2 cellular contexts compared by ENCODE assay signal in genomic region chr20:3162080-3162611, GRCh38.
TF ChIP-seq lines count a peak whose summit lies in the region.

No MANE protein-coding gene starts in this region.

TF ChIP-seq in SK-N-SH, 30 proteins besides CTCF, POLR2A, EP300 and RAD21 (continued from another document):
- no peak for TF ChIP-seq USF2 (IDR thresholded peaks at IDR 0.05; ENCODE audit: borderline replicate concordance, low read depth, low read length)
- no peak for TF ChIP-seq RXRA (IDR thresholded peaks at IDR 0.05; ENCODE audit: borderline replicate concordance, low read depth)
- TF ChIP-seq GATA2 (CRISPR knock-in tag; IDR thresholded peaks at IDR 0.05): no peak
- no peak for TF ChIP-seq POLR2AphosphoS5 (IDR thresholded peaks at IDR 0.05; ENCODE audit: low read depth, low read length)
- TF ChIP-seq TEAD4 (IDR thresholded peaks at IDR 0.05; ENCODE audit: borderline replicate concordance, insufficient read depth): no peak
- no peak for TF ChIP-seq USF1 (IDR thresholded peaks at IDR 0.05; ENCODE audit: borderline replicate concordance, low read depth)
- TF ChIP-seq GABPA (IDR thresholded peaks at IDR 0.05; ENCODE audit: low read depth): no peak
- no peak for TF ChIP-seq FOXM1 (IDR thresholded peaks at IDR 0.05; ENCODE audit: low read depth)
- no peak for TF ChIP-seq YY1 (IDR thresholded peaks at IDR 0.05; ENCODE audit: low read depth)
- no peak for TF ChIP-seq SMC3 (IDR thresholded peaks at IDR 0.05; ENCODE audit: low read depth, low read length)

TF ChIP-seq in SK-N-SH treated with all-trans-retinoic acid at 6 μM for 48 hours, 23 proteins besides CTCF, POLR2A, EP300 and RAD21 (continued from another document):
- no peak for TF ChIP-seq CSRNP3 (CRISPR knock-in tag; IDR thresholded peaks at IDR 0.05)
- TF ChIP-seq POU6F1 (CRISPR knock-in tag; IDR thresholded peaks at IDR 0.05; ENCODE audit: borderline replicate concordance, low read depth): no peak
- no peak for TF ChIP-seq PATZ1 (CRISPR knock-in tag; IDR thresholded peaks at IDR 0.05; ENCODE audit: borderline replicate concordance)
- TF ChIP-seq TCF4 (CRISPR knock-in tag; IDR thresholded peaks at IDR 0.05; ENCODE audit: borderline replicate concordance): no peak
